ENCODE assay signal across 8 cellular contexts in genomic region chr4:137532869-137533236, GRCh38. TPM values are rescaled to one million over a fixed set of nuclear protein-coding genes. Genes with fewer than 3 reads are reported as not detected.
A peak's percentile ranks its signal among the peaks of the same experiment; 100 is the strongest.
DNase-seq lines count a peak whose midpoint lies in the region; ATAC-seq and TF ChIP-seq lines count a peak whose summit lies in the region.

No MANE protein-coding gene starts in this region.

- H3K4me3 Mint-ChIP-seq in endodermal cell: no peak overlapping the region

- H3K4me3 ChIP-seq in endodermal cell (ENCODE audit: low read length) (peak overlapping the region; percentile 86), rectal smooth muscle tissue (ENCODE audit: low read length) (peak overlapping the region; percentile 66)

- TF ChIP-seq CTCF in GM10266 (IDR thresholded peaks at IDR 0.05; ENCODE audit: control insufficient read depth, insufficient read depth, low read depth, missing control alignments) (no peak), endodermal cell (conservative IDR thresholded peaks at IDR 0.05) (no peak)

- H3K4me1 ChIP-seq in endodermal cell (ENCODE audit: control insufficient read depth, insufficient read depth, low read length): peaks cover 7% of the 10 kb centered on the region
- no peaks in the 10 kb centered on the region for H3K4me1 ChIP-seq in rectal smooth muscle tissue (ENCODE audit: control insufficient read depth, insufficient read depth, low read length)

- DNase-seq in GM10266 (ENCODE audit: extremely low spot score) (peak; percentile 5), endodermal cell (no peak), G401 (ENCODE audit: low spot score) (no peak), SKM-1 treated with dmso at 0.1 percent for 144 hours (lab: John Stamatoyannopoulos, UW; ENCODE audit: unreplicated experiment) (no peak)
- DNase-seq in activated CD4-positive, alpha-beta T cell treated with anti-CD3 and anti-CD28 coated beads, Interleukin-2, amount 50 U/mL, for 48 hours: no peak

- ATAC-seq in HG03280 (IDR thresholded peaks at IDR 0.05; ENCODE audit: unreplicated experiment) (peak; percentile 41), HG03378 (IDR thresholded peaks at IDR 0.05; ENCODE audit: unreplicated experiment) (no peak)

- no peak overlapping the region for H3K27ac Mint-ChIP-seq in endodermal cell

- peaks cover 2% of the 10 kb centered on the region for H3K9me3 Mint-ChIP-seq in endodermal cell

- H3K27me3 ChIP-seq in endodermal cell (ENCODE audit: control insufficient read depth, insufficient read depth, low read length, poor library complexity, severe bottlenecking): peaks cover 4% of the 10 kb centered on the region
- no peaks in the 10 kb centered on the region for H3K27me3 ChIP-seq in rectal smooth muscle tissue (ENCODE audit: control insufficient read depth, insufficient read depth, low read length)

- in situ Hi-C loops in G401 (cut with HindIII; ENCODE audit: low sequenced_read_pairs): no loop called here

- peaks cover 9% of the 10 kb centered on the region for H3K36me3 Mint-ChIP-seq in endodermal cell (ENCODE audit: low read depth)

- no peaks in the 10 kb centered on the region for H3K9me3 ChIP-seq in endodermal cell (ENCODE audit: control insufficient read depth, low read length)

- H3K36me3 ChIP-seq in endodermal cell (ENCODE audit: control insufficient read depth, insufficient read depth, low read length): no peaks in the 10 kb centered on the region
- H3K36me3 ChIP-seq in rectal smooth muscle tissue (ENCODE audit: control insufficient read depth, insufficient read depth, low read length): peaks cover 5% of the 10 kb centered on the region

- H3K4me1 Mint-ChIP-seq in endodermal cell: peaks cover 24% of the 10 kb centered on the region

- H3K27me3 Mint-ChIP-seq in endodermal cell (ENCODE audit: insufficient read depth): no peaks in the 10 kb centered on the region

- 0 to 4% methylated on average over 1 to 2 of the region's 3 CpGs for WGBS in endodermal cell (ENCODE audit: insufficient coverage in 1 of 2, insufficient read length in 1 of 2), 2 experiments

- H3K27ac ChIP-seq in endodermal cell (ENCODE audit: low read depth, low read length): peak overlapping the region; percentile 86
- peak overlapping the region; percentile 85 for H3K27ac ChIP-seq in rectal smooth muscle tissue (ENCODE audit: low read depth, low read length)

- peak overlapping the region; percentile 56 for H3K9ac ChIP-seq in endodermal cell (ENCODE audit: extremely low read depth, low read length, poor library complexity, severe bottlenecking)
- H3K9ac ChIP-seq in rectal smooth muscle tissue (ENCODE audit: low read length): no peak overlapping the region

RNA-seq across cellular contexts. Expression of gene PCDH18, which starts 0.6 kb away (rescaled TPM):
- total RNA-seq in endodermal cell: 1 to 10 TPM; 8.1 to 9.2 TPM
- polyA plus RNA-seq in endodermal cell (2013, experiment 1 of 2): 97.7 TPM
- 81.0 TPM for polyA plus RNA-seq in endodermal cell (2013, experiment 2 of 2)
- total RNA-seq in G401 (2014; rRNA removed; shearing (Covaris generic)): 1.8 and 3.4 TPM in 2 replicates
